ENCODE assay signal across 1 cellular context in the genomic region with DNA sequence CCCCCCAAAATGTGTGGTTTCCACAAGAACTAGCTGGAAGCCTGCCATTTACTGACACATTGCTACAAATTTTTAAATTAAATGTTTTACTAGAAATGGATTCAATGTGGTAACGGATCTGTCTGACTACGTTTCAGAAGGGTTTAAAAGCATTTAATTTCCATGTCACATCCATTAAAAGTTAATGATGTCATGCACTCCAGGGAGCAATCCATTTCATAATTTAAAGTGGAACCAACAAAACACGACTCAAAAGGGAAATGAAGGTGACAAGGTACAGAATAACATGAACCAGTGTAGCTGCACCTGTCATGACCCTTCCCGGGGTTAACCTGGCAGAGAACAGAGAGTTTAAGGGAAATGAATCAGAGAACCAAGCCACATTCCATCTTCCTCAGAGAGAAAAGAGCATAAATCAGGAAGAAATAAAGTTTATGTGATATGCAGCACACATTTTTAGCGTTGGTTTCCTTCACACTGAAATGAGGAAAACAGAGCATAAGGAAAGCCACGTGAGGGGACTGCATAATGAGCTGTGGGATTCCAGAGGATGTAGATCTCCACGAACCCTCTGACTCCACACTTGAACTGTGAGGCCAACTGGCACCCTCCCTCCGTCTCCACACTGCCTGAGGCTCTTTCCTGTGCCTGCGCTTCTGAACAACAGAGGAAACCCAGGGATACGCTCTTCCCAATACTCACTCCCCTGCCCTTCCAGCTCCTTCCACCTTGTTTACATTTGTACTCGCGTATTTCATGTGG.
TF ChIP-seq lines count a peak whose summit lies in the region.

No MANE protein-coding gene starts in this region.

TF ChIP-seq in HEK293, 187 proteins besides CTCF, POLR2A, EP300 and RAD21 (continued from another document):
- TF ChIP-seq MZF1 (tag by site-specific recombination; IDR thresholded peaks at IDR 0.05; ENCODE audit: borderline replicate concordance): peak; percentile 47; the same call in 1 of the 2 replicates
- TF ChIP-seq TRIM28 (IDR thresholded peaks at IDR 0.05; ENCODE audit: borderline replicate concordance, low read length): 0 out of 2 replicates have a peak, but pooled peaks have one; percentile 54
- TF ChIP-seq, protein P1, sequence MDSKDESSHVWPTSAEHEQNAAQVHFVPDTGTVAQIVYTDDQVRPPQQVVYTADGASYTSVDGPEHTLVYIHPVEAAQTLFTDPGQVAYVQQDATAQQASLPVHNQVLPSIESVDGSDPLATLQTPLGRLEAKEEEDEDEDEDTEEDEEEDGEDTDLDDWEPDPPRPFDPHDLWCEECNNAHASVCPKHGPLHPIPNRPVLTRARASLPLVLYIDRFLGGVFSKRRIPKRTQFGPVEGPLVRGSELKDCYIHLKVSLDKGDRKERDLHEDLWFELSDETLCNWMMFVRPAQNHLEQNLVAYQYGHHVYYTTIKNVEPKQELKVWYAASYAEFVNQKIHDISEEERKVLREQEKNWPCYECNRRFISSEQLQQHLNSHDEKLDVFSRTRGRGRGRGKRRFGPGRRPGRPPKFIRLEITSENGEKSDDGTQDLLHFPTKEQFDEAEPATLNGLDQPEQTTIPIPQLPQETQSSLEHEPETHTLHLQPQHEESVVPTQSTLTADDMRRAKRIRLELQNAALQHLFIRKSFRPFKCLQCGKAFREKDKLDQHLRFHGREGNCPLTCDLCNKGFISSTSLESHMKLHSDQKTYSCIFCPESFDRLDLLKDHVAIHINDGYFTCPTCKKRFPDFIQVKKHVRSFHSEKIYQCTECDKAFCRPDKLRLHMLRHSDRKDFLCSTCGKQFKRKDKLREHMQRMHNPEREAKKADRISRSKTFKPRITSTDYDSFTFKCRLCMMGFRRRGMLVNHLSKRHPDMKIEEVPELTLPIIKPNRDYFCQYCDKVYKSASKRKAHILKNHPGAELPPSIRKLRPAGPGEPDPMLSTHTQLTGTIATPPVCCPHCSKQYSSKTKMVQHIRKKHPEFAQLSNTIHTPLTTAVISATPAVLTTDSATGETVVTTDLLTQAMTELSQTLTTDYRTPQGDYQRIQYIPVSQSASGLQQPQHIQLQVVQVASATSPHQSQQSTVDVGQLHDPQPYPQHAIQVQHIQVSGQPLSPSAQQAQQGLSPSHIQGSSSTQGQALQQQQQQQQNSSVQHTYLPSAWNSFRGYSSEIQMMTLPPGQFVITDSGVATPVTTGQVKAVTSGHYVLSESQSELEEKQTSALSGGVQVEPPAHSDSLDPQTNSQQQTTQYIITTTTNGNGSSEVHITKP (tag by site-specific recombination; IDR thresholded peaks at IDR 0.05): peak; percentile 67
- TF ChIP-seq, protein P2, sequence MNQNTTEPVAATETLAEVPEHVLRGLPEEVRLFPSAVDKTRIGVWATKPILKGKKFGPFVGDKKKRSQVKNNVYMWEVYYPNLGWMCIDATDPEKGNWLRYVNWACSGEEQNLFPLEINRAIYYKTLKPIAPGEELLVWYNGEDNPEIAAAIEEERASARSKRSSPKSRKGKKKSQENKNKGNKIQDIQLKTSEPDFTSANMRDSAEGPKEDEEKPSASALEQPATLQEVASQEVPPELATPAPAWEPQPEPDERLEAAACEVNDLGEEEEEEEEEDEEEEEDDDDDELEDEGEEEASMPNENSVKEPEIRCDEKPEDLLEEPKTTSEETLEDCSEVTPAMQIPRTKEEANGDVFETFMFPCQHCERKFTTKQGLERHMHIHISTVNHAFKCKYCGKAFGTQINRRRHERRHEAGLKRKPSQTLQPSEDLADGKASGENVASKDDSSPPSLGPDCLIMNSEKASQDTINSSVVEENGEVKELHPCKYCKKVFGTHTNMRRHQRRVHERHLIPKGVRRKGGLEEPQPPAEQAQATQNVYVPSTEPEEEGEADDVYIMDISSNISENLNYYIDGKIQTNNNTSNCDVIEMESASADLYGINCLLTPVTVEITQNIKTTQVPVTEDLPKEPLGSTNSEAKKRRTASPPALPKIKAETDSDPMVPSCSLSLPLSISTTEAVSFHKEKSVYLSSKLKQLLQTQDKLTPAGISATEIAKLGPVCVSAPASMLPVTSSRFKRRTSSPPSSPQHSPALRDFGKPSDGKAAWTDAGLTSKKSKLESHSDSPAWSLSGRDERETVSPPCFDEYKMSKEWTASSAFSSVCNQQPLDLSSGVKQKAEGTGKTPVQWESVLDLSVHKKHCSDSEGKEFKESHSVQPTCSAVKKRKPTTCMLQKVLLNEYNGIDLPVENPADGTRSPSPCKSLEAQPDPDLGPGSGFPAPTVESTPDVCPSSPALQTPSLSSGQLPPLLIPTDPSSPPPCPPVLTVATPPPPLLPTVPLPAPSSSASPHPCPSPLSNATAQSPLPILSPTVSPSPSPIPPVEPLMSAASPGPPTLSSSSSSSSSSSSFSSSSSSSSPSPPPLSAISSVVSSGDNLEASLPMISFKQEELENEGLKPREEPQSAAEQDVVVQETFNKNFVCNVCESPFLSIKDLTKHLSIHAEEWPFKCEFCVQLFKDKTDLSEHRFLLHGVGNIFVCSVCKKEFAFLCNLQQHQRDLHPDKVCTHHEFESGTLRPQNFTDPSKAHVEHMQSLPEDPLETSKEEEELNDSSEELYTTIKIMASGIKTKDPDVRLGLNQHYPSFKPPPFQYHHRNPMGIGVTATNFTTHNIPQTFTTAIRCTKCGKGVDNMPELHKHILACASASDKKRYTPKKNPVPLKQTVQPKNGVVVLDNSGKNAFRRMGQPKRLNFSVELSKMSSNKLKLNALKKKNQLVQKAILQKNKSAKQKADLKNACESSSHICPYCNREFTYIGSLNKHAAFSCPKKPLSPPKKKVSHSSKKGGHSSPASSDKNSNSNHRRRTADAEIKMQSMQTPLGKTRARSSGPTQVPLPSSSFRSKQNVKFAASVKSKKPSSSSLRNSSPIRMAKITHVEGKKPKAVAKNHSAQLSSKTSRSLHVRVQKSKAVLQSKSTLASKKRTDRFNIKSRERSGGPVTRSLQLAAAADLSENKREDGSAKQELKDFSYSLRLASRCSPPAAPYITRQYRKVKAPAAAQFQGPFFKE (tag by site-specific recombination; IDR thresholded peaks at IDR 0.05; ENCODE audit: borderline replicate concordance): no peak
- no peak for TF ChIP-seq ZNF544 (tag by site-specific recombination; IDR thresholded peaks at IDR 0.05)
- peak; percentile 29; the same call in 1 of the 2 replicates for TF ChIP-seq ZFP69B (tag by site-specific recombination; IDR thresholded peaks at IDR 0.05)
- TF ChIP-seq ZNF214 (tag by site-specific recombination; IDR thresholded peaks at IDR 0.05; ENCODE audit: borderline replicate concordance): no peak
